20 cellular contexts compared by ENCODE assay signal in the genomic region with DNA sequence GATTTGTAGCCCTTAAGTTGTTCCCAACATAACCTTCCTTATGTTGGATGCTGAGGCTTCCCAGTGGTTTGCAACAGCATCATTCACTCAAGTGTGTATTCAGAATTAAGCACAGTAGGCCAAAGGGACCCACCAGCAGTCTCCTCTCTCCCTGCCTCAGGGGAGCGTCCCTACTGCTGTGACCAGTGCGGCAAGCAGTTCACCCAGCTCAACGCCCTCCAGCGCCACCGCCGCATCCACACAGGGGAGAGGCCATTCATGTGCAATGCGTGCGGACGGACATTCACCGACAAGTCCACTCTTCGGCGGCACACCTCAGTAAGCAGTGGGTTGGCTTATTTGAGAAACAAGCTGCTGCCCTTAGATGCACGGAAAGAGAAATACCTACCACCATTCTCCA.
"Had no signal": no experiment of that assay in that cellular context is flagged by ENCODE, and none has a peak within 500 bp of the region (broad histone marks: within the 10 kb centered on the region; RNA-seq: fewer than 3 reads in every experiment).

No MANE protein-coding gene starts in this region.

- H3K36me3 ChIP-seq: prostate gland had no signal

- H3K27me3 ChIP-seq: heart right ventricle, testis, upper lobe of left lung had no signal

- H3K9me3 Mint-ChIP-seq: activated naive CD8-positive, alpha-beta T cell treated with anti-CD3 and anti-CD28 coated beads for 36 hours; activated T-cell treated with anti-CD3 and anti-CD28 coated beads, Interleukin-2, amount 50 U/mL, for 4 hours; memory B cell; neural crest cell; WTC11 had no signal

- H3K27ac ChIP-seq: coronary artery, prostate gland, testis had no signal

- H3K27me3 Mint-ChIP-seq: activated naive CD8-positive, alpha-beta T cell treated with anti-CD3 and anti-CD28 coated beads for 36 hours; memory B cell had no signal

- ATAC-seq: activated T-cell treated with anti-CD3 and anti-CD28 coated beads, Interleukin-2, amount 50 U/mL, for 4 hours; heart right ventricle; left colon; mucosa of descending colon; WTC11 had no signal

- DNase-seq: activated CD8-positive, alpha-beta memory T cell treated with anti-CD3 and anti-CD28 coated beads, Interleukin-2, amount 50 U/mL, for 48 hours; activated naive CD4-positive, alpha-beta T cell treated with Interleukin-2 at 50 U/mL for 16 hours; activated naive CD8-positive, alpha-beta T cell treated with anti-CD3 and anti-CD28 coated beads for 36 hours; activated T-cell treated with anti-CD3 and anti-CD28 coated beads, Interleukin-2, amount 50 U/mL, for 4 hours; amygdala; cerebellar nuclear complex; erythroblast; heart right ventricle; islet precursor cell; left colon; mucosa of descending colon; stimulated activated CD4-positive, alpha-beta T cell treated with anti-CD3 and anti-CD28 coated beads, Interleukin-4, amount 100 ng/mL, for 4 hours; T1000; testis had no signal

- H3K4me1 ChIP-seq: prostate gland had no signal

- H3K27ac Mint-ChIP-seq: memory B cell, WTC11 had no signal

- H3K9me3 ChIP-seq: heart right ventricle, mucosa of descending colon, prostate gland, testis, upper lobe of left lung had no signal

- H3K4me3 Mint-ChIP-seq: activated naive CD8-positive, alpha-beta T cell treated with anti-CD3 and anti-CD28 coated beads for 36 hours; activated T-cell treated with anti-CD3 and anti-CD28 coated beads, Interleukin-2, amount 50 U/mL, for 4 hours; memory B cell; neural crest cell; WTC11 had no signal

- H3K4me3 ChIP-seq: coronary artery, heart right ventricle, mucosa of descending colon, prostate gland, testis, upper lobe of left lung had no signal
